In genomic region chr5:116815081-116815480, GRCh38 we compare ENCODE assay signal across 19 cellular contexts.
"Had no signal": no experiment of that assay in that cellular context is flagged by ENCODE, and none has a peak within 500 bp of the region (broad histone marks: within the 10 kb centered on the region; RNA-seq: fewer than 3 reads in every experiment).

No MANE protein-coding gene starts in this region.

- H3K27ac Mint-ChIP-seq: effector memory CD8-positive, alpha-beta T cell; naive B cell; stimulated activated naive CD8-positive, alpha-beta T cell treated with anti-CD3 and anti-CD28 coated beads, Interleukin-15, amount 100 ng/mL, for 72 hours had no signal

- H3K4me3 ChIP-seq: breast epithelium, gastrocnemius medialis, heart right ventricle, lung, thoracic aorta, upper lobe of right lung had no signal

- H3K4me1 ChIP-seq: breast epithelium, gastrocnemius medialis, heart right ventricle, upper lobe of right lung had no signal

- H3K36me3 ChIP-seq: breast epithelium, gastrocnemius medialis, heart right ventricle, thoracic aorta, upper lobe of right lung had no signal

- H3K9me3 Mint-ChIP-seq: stimulated activated naive CD8-positive, alpha-beta T cell treated with anti-CD3 and anti-CD28 coated beads, Interleukin-15, amount 100 ng/mL, for 72 hours had no signal

- H3K27me3 Mint-ChIP-seq: effector memory CD8-positive, alpha-beta T cell; naive B cell; stimulated activated naive CD8-positive, alpha-beta T cell treated with anti-CD3 and anti-CD28 coated beads, Interleukin-15, amount 100 ng/mL, for 72 hours had no signal

- H3K27ac ChIP-seq: breast epithelium, gastrocnemius medialis, heart right ventricle, thoracic aorta, upper lobe of right lung had no signal

- ATAC-seq: effector memory CD8-positive, alpha-beta T cell; gastrocnemius medialis; heart right ventricle; left colon; right cardiac atrium; stimulated activated naive CD8-positive, alpha-beta T cell treated with anti-CD3 and anti-CD28 coated beads, Interleukin-15, amount 100 ng/mL, for 72 hours; upper lobe of right lung had no signal

- H3K4me3 Mint-ChIP-seq: effector memory CD8-positive, alpha-beta T cell; naive B cell; stimulated activated naive CD8-positive, alpha-beta T cell treated with anti-CD3 and anti-CD28 coated beads, Interleukin-15, amount 100 ng/mL, for 72 hours had no signal

- H3K4me1 Mint-ChIP-seq: naive B cell; stimulated activated naive CD8-positive, alpha-beta T cell treated with anti-CD3 and anti-CD28 coated beads, Interleukin-15, amount 100 ng/mL, for 72 hours had no signal

- H3K9me3 ChIP-seq: breast epithelium, gastrocnemius medialis, thoracic aorta, upper lobe of right lung had no signal

- DNase-seq: activated CD4-positive, alpha-beta T cell treated with anti-CD3 and anti-CD28 coated beads for 1 hour; activated CD4-positive, alpha-beta T cell treated with anti-CD3 and anti-CD28 coated beads, Interleukin-2, amount 50 U/mL, for 4 hours; activated naive CD4-positive, alpha-beta T cell; activated T-cell treated with anti-CD3 and anti-CD28 coated beads for 4 hours; anterior cingulate cortex; dermis blood vessel endothelial cell; effector memory CD8-positive, alpha-beta T cell; gastrocnemius medialis; heart right ventricle; left colon; naive B cell; right cardiac atrium; stimulated activated naive CD8-positive, alpha-beta T cell treated with anti-CD3 and anti-CD28 coated beads, Interleukin-15, amount 100 ng/mL, for 72 hours; T-helper 1 cell; upper lobe of right lung had no signal

- H3K27me3 ChIP-seq: breast epithelium, gastrocnemius medialis, heart right ventricle, upper lobe of right lung had no signal

- H3K36me3 Mint-ChIP-seq: naive B cell had no signal

- FAIRE-seq: islet of Langerhans had no signal
